In genomic region chr13:101949681-101950080, GRCh38 we compare ENCODE assay signal across 23 cellular contexts.
"Had no signal": no experiment of that assay in that cellular context is flagged by ENCODE, and none has a peak within 500 bp of the region (broad histone marks: within the 10 kb centered on the region; RNA-seq: fewer than 3 reads in every experiment).

No MANE protein-coding gene starts in this region.

- DNase-seq: dermis blood vessel endothelial cell; effector memory CD4-positive, alpha-beta T cell; foreskin keratinocyte; heart left ventricle; kidney; mesenchymal stem cell; mucosa of descending colon; naive B cell; pancreas; retina; right lobe of liver; small intestine; stimulated activated CD4-positive, alpha-beta T cell treated with anti-CD3 and anti-CD28 coated beads, Interleukin-15, amount 100 ng/mL, for 24 hours; stimulated activated CD4-positive, alpha-beta T cell treated with anti-CD3 and anti-CD28 coated beads, Interleukin-2, amount 100 ng/mL, for 48 hours; stimulated activated CD8-positive, alpha-beta memory T cell treated with anti-CD3 and anti-CD28 coated beads, Interleukin-4, amount 100 ng/mL, for 48 hours; stimulated activated naive CD4-positive, alpha-beta T cell; stomach; thyroid gland; trophoblast cell had no signal

- H3K4me3 ChIP-seq: esophagus muscularis mucosa, gastroesophageal sphincter, heart left ventricle, hepatocyte, mucosa of descending colon, pancreas, right lobe of liver, stomach, thyroid gland, vagina had no signal
